8 cellular contexts compared by ENCODE assay signal in genomic region chr7:23546897-23547572, GRCh38. TPM values are rescaled to one million over a fixed set of nuclear protein-coding genes. Genes with fewer than 3 reads are reported as not detected.
DNase-seq lines count a peak whose midpoint lies in the region; ATAC-seq and TF ChIP-seq lines count a peak whose summit lies in the region.

No MANE protein-coding gene starts in this region.

- CTCF ChIA-PET in activated CD4-positive, alpha-beta T cell treated with anti-CD3 and anti-CD28 coated beads for 36 hours (lab: Charles Lee) = interaction anchor here (0.5 to 6.4 kb wide), 48 partner anchors 9 to 1274 kb away, joined by 3 to 66 read pairs (median 4); partner anchors contain the start of genes CCDC126 and STK31

- no peak overlapping the region for H3K27ac ChIP-seq in liver (ENCODE audit: low read depth in 1 of 2, low read length in 2 of 2)

- no peaks in the 10 kb centered on the region for H3K36me3 ChIP-seq in liver (ENCODE audit: control insufficient read depth in 4 of 4, insufficient read depth in 3 of 4, low read depth in 1 of 4, low read length in 3 of 4)

- WGBS in liver = 42% methylated on average over 13 of the region's 13 CpGs

- TF ChIP-seq CTCF in choroid plexus epithelial cell (conservative IDR thresholded peaks at IDR 0.05; ENCODE audit: low read depth, low read length) = peak; percentile 96
- peak; percentile 98 for TF ChIP-seq CTCF in liver (IDR thresholded peaks at IDR 0.05; ENCODE audit: low read depth, low read length, missing input control)

- H3K4me3 Mint-ChIP-seq in activated CD4-positive, alpha-beta T cell treated with anti-CD3 and anti-CD28 coated beads for 36 hours = no peak overlapping the region

- H3K4me1 ChIP-seq in liver (ENCODE audit: control insufficient read depth in 4 of 4, insufficient read depth in 4 of 4, low read length in 3 of 4) = no peaks in the 10 kb centered on the region

- ATAC-seq in GM18909 (IDR thresholded peaks at IDR 0.05; ENCODE audit: poor library complexity, unreplicated experiment) (peak; percentile 77), HG03439 (IDR thresholded peaks at IDR 0.05; ENCODE audit: unreplicated experiment) (peak; percentile 57)
- peak; percentile 83 for ATAC-seq in activated CD4-positive, alpha-beta T cell treated with anti-CD3 and anti-CD28 coated beads for 36 hours

- H3K27me3 ChIP-seq in liver (ENCODE audit: control insufficient read depth in 4 of 4, insufficient read depth in 4 of 4, low read length in 3 of 4) = no peaks in the 10 kb centered on the region

- intact Hi-C loops in activated CD4-positive, alpha-beta T cell treated with anti-CD3 and anti-CD28 coated beads for 36 hours (cut with DNase I, micrococcal nuclease) = loop anchor here (1.0 to 10.0 kb wide), 8 partner anchors 23 to 1118 kb away; partner anchors contain the start of gene PALS2 (in 1 of the 2)

- H3K9me3 Mint-ChIP-seq in activated CD4-positive, alpha-beta T cell treated with anti-CD3 and anti-CD28 coated beads for 36 hours (ENCODE audit: low read depth) = no peaks in the 10 kb centered on the region

- peak; percentile 98 to 99 for TF ChIP-seq RAD21 in liver (IDR thresholded peaks at IDR 0.05)

- no peaks in the 10 kb centered on the region for H3K36me3 Mint-ChIP-seq in activated CD4-positive, alpha-beta T cell treated with anti-CD3 and anti-CD28 coated beads for 36 hours (ENCODE audit: low read depth)

- H3K9me3 ChIP-seq in liver (ENCODE audit: control insufficient read depth in 4 of 4, low read length in 3 of 4) = no peaks in the 10 kb centered on the region

- H3K27me3 Mint-ChIP-seq in activated CD4-positive, alpha-beta T cell treated with anti-CD3 and anti-CD28 coated beads for 36 hours = peaks cover 2% of the 10 kb centered on the region

- H3K4me3 ChIP-seq in choroid plexus epithelial cell (ENCODE audit: low read depth, low read length) = no peak overlapping the region
- H3K4me3 ChIP-seq in liver (ENCODE audit: low read depth in 1 of 3, low read length in 3 of 3) = no peak overlapping the region

- DNase-seq in AML-193 (lab: John Stamatoyannopoulos, UW) (peak; percentile 85 to 90), NCI-H524 (lab: John Stamatoyannopoulos, UW) (peak; percentile 74 to 88), choroid plexus epithelial cell (ENCODE audit: low read depth) (peak; percentile 96)
- peak; percentile 83 for DNase-seq in activated CD4-positive, alpha-beta T cell treated with anti-CD3 and anti-CD28 coated beads for 36 hours
- DNase-seq in stimulated activated CD4-positive, alpha-beta T cell treated with anti-CD3 and anti-CD28 coated beads, TNF-alpha, amount 100 ng/mL, for 24 hours (ENCODE audit: low read depth in 3 of 3) = peak; percentile 59 to 72 (median 66)

- H3K27ac Mint-ChIP-seq in activated CD4-positive, alpha-beta T cell treated with anti-CD3 and anti-CD28 coated beads for 36 hours = no peak overlapping the region

- no peak overlapping the region for H3K9ac ChIP-seq in liver (ENCODE audit: low read depth in 1 of 2, low read length in 2 of 2)

- peaks cover 5% of the 10 kb centered on the region for H3K4me1 Mint-ChIP-seq in activated CD4-positive, alpha-beta T cell treated with anti-CD3 and anti-CD28 coated beads for 36 hours

- POLR2A ChIA-PET in activated CD4-positive, alpha-beta T cell treated with anti-CD3 and anti-CD28 coated beads for 36 hours (lab: Charles Lee) = interaction anchor here (0.6 kb wide), 3 partner anchors 11 to 150 kb away, joined by 3 to 8 read pairs (median 4); no protein-coding TSS in a partner anchor

TF ChIP-seq in liver, 16 proteins besides CTCF, POLR2A, EP300 and RAD21:
- TF ChIP-seq NR2F2 (IDR thresholded peaks at IDR 0.05) = peak; percentile 28
- peak; percentile 27 to 41 for TF ChIP-seq RXRA (IDR thresholded peaks at IDR 0.05)
- TF ChIP-seq, protein P1, sequence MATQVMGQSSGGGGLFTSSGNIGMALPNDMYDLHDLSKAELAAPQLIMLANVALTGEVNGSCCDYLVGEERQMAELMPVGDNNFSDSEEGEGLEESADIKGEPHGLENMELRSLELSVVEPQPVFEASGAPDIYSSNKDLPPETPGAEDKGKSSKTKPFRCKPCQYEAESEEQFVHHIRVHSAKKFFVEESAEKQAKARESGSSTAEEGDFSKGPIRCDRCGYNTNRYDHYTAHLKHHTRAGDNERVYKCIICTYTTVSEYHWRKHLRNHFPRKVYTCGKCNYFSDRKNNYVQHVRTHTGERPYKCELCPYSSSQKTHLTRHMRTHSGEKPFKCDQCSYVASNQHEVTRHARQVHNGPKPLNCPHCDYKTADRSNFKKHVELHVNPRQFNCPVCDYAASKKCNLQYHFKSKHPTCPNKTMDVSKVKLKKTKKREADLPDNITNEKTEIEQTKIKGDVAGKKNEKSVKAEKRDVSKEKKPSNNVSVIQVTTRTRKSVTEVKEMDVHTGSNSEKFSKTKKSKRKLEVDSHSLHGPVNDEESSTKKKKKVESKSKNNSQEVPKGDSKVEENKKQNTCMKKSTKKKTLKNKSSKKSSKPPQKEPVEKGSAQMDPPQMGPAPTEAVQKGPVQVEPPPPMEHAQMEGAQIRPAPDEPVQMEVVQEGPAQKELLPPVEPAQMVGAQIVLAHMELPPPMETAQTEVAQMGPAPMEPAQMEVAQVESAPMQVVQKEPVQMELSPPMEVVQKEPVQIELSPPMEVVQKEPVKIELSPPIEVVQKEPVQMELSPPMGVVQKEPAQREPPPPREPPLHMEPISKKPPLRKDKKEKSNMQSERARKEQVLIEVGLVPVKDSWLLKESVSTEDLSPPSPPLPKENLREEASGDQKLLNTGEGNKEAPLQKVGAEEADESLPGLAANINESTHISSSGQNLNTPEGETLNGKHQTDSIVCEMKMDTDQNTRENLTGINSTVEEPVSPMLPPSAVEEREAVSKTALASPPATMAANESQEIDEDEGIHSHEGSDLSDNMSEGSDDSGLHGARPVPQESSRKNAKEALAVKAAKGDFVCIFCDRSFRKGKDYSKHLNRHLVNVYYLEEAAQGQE (IDR thresholded peaks at IDR 0.05) = no peak
- TF ChIP-seq YY1 (IDR thresholded peaks at IDR 0.05) = peak; percentile 14
- TF ChIP-seq SP1 (IDR thresholded peaks at IDR 0.05) = peak; percentile 14

RNA-seq across cellular contexts. Expression of gene TRA2A, which starts 15.3 kb away (rescaled TPM):
- total RNA-seq in activated CD4-positive, alpha-beta T cell treated with anti-CD3 and anti-CD28 coated beads for 36 hours = 100 to 1,000 TPM in 1 of 2 experiments, 10 to 100 TPM in 1; 86.8 to 143 TPM
- total RNA-seq in liver = 10 to 100 TPM; 19.2 to 25.9 TPM
- polyA plus RNA-seq in liver = 10 to 100 TPM; 13.7 to 24.3 TPM

RNA-seq across cellular contexts. Expression of gene CCDC126, which starts 50.1 kb away (rescaled TPM):
- 1 to 10 TPM; 4.6 to 5.6 TPM for total RNA-seq in activated CD4-positive, alpha-beta T cell treated with anti-CD3 and anti-CD28 coated beads for 36 hours
- total RNA-seq in liver = 10 to 100 TPM in 1 of 2 donors, 1 to 10 TPM in 1; 6.2 to 11.3 TPM
- 1 to 10 TPM; 4.8 to 9.3 TPM for polyA plus RNA-seq in liver
